In genomic region chr2:207394812-207395534, GRCh38 we compare ENCODE assay signal across 9 cellular contexts.
DNase-seq lines count a peak whose midpoint lies in the region; ATAC-seq, FAIRE-seq and TF ChIP-seq lines count a peak whose summit lies in the region.
"Had no signal": no experiment of that assay in that cellular context is flagged by ENCODE, and none has a peak within 500 bp of the region (broad histone marks: within the 10 kb centered on the region; RNA-seq: fewer than 3 reads in every experiment).

No MANE protein-coding gene starts in this region.

- ATAC-seq in right lobe of liver (peak; percentile 37 to 92 (median 62)), HG03571 (IDR thresholded peaks at IDR 0.05; ENCODE audit: unreplicated experiment) (no peak)

- TF ChIP-seq POLR2A in right lobe of liver (IDR thresholded peaks at IDR 0.05) = no peak

- peak overlapping the region in 1 of 3 donors; percentile 52 for H3K27ac ChIP-seq in right lobe of liver
- H3K27ac ChIP-seq in caudate nucleus (ENCODE audit: low read depth, low read length) = no peak overlapping the region

- no peaks in the 10 kb centered on the region for H3K36me3 ChIP-seq in right lobe of liver

- in situ Hi-C loops in ACHN (cut with HindIII; ENCODE audit: low pct_ligation_motif_present, low pct_unique_long_range_greater_than_20kb, low sequenced_read_pairs) = no loop called here

- no peaks in the 10 kb centered on the region for H3K9me3 ChIP-seq in right lobe of liver

- DNase-seq in ACHN (peak; percentile 90), HCEC 1CT (peak; percentile 99), right lobe of liver (peak in 1 of 3 donors; percentile 47), Kasumi-1 (lab: John Stamatoyannopoulos, UW) (no peak), caudate nucleus (lab: John Stamatoyannopoulos, UW) (no peak), frontal cortex (ENCODE audit: low spot score in 2 of 2) (no peak)
- peak; percentile 78 for DNase-seq in activated CD8-positive, alpha-beta memory T cell treated with anti-CD3 and anti-CD28 coated beads, Interleukin-2, amount 50 U/mL, for 48 hours
- DNase-seq: NCI-H1436 had no signal

- H3K4me1 ChIP-seq in right lobe of liver = no peaks in the 10 kb centered on the region

- WGBS in right lobe of liver (ENCODE audit: insufficient coverage, low coverage, low lambda C conversion rate, missing lambda C conversion rate) = 60% methylated on average over 7 of the region's 7 CpGs

- H3K27me3 ChIP-seq in right lobe of liver = no peaks in the 10 kb centered on the region

- intact Hi-C loops in right lobe of liver (cut with DNase I) = no loop called here

- no peak for TF ChIP-seq CTCF in right lobe of liver (IDR thresholded peaks at IDR 0.05)

- H3K4me3 ChIP-seq in right lobe of liver = no peak overlapping the region

- FAIRE-seq in frontal cortex (lab: Jason Lieb, UNC) = no peak

Comparison
In these comparisons a context has a peak if more than half of its experiments do, and no peak if none do; other contexts are left out.
1. DNase-seq: peak in ACHN (single experiment), HCEC 1CT (single experiment) and activated CD8-positive, alpha-beta memory T cell treated with anti-CD3 and anti-CD28 coated beads, Interleukin-2, amount 50 U/mL, for 48 hours (single experiment); none in Kasumi-1 (0 of 2), caudate nucleus (0 of 61) and frontal cortex (0 of 2).